In the genomic region with DNA sequence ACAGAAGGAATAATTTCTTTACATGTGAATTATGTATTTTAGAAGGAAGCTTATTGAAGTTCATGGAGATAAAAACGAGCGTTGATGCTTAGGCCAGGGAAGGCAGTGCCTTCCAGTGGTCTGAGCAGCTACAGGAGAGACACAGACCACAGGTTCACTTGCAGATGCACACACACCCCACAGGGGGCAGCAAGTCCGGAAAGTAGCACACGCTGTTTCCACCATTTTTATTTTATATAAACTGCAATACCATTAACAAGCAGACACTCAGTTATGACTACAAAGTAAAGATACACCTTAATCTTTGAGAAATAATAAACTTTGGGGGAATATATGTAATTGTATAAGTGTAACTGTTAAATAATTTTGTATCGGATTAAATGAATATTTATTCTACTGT, we compare ENCODE assay signal across 11 cellular contexts. TPM values are rescaled to one million over a fixed set of nuclear protein-coding genes. Genes with fewer than 3 reads are reported as not detected.
DNase-seq lines count a peak whose midpoint lies in the region; ATAC-seq and TF ChIP-seq lines count a peak whose summit lies in the region.
"Had no signal": no experiment of that assay in that cellular context is flagged by ENCODE, and none has a peak within 500 bp of the region (broad histone marks: within the 10 kb centered on the region; RNA-seq: fewer than 3 reads in every experiment).

No MANE protein-coding gene starts in this region.

- H3K4me3 ChIP-seq in astrocyte of the cerebellum (ENCODE audit: low read depth, low read length) (no peak overlapping the region), liver (ENCODE audit: low read depth in 1 of 3, low read length in 3 of 3) (no peak overlapping the region)
- H3K4me3 ChIP-seq: ovary had no signal

- H3K9me3 Mint-ChIP-seq in stimulated activated memory B cell treated with anti-CD40 and anti-IgM and Interleukin-4, amounts not matched to agents 10 μg/mL and 1 μg/mL and 100 μg/mL, for 72 hours: peaks cover 3% of the 10 kb centered on the region

- in situ Hi-C loops in astrocyte of the cerebellum (cut with HindIII; ENCODE audit: low sequenced_read_pairs): no loop called here

- H3K36me3 Mint-ChIP-seq in stimulated activated memory B cell treated with anti-CD40 and anti-IgM and Interleukin-4, amounts not matched to agents 10 μg/mL and 1 μg/mL and 100 μg/mL, for 72 hours: no peaks in the 10 kb centered on the region

- no peaks in the 10 kb centered on the region for H3K4me1 ChIP-seq in liver (ENCODE audit: control insufficient read depth in 4 of 4, insufficient read depth in 4 of 4, low read length in 3 of 4)

- 77% methylated on average over 5 of the region's 5 CpGs for WGBS in liver

- no peaks in the 10 kb centered on the region for H3K4me1 Mint-ChIP-seq in stimulated activated memory B cell treated with anti-CD40 and anti-IgM and Interleukin-4, amounts not matched to agents 10 μg/mL and 1 μg/mL and 100 μg/mL, for 72 hours

- peaks cover 36% of the 10 kb centered on the region for H3K27me3 Mint-ChIP-seq in stimulated activated memory B cell treated with anti-CD40 and anti-IgM and Interleukin-4, amounts not matched to agents 10 μg/mL and 1 μg/mL and 100 μg/mL, for 72 hours

- peak; percentile 32 for TF ChIP-seq CTCF in astrocyte of the cerebellum (IDR thresholded peaks at IDR 0.05; ENCODE audit: low read depth, low read length, missing control alignments)
- peak; percentile 21 for TF ChIP-seq CTCF in liver (IDR thresholded peaks at IDR 0.05; ENCODE audit: low read depth, low read length, missing input control)
- TF ChIP-seq CTCF in GM20000 (IDR thresholded peaks at IDR 0.05; ENCODE audit: extremely low read depth, missing control alignments): no peak

- peak; percentile 24 for DNase-seq in COLO829 (ENCODE audit: low spot score)
- DNase-seq in HT-29 (ENCODE audit: low spot score): peak; percentile 39
- no peak for DNase-seq in astrocyte of the cerebellum (ENCODE audit: low read depth)
- no peak for DNase-seq in GM20000 (ENCODE audit: low spot score)
- no peak for DNase-seq in AG08395 (ENCODE audit: low spot score)
- DNase-seq: cerebellar nuclear complex, NCI-H1930, ovary had no signal

- H3K36me3 ChIP-seq in liver (ENCODE audit: control insufficient read depth in 4 of 4, insufficient read depth in 3 of 4, low read depth in 1 of 4, low read length in 3 of 4): no peaks in the 10 kb centered on the region
- H3K36me3 ChIP-seq: ovary had no signal

- no peak overlapping the region for H3K9ac ChIP-seq in liver (ENCODE audit: low read depth in 1 of 2, low read length in 2 of 2)

- no peaks in the 10 kb centered on the region for H3K9me3 ChIP-seq in liver (ENCODE audit: control insufficient read depth in 4 of 4, low read length in 3 of 4)
- H3K9me3 ChIP-seq: ovary had no signal

- H3K27ac ChIP-seq in liver (ENCODE audit: low read depth in 1 of 2, low read length in 2 of 2): no peak overlapping the region
- H3K27ac ChIP-seq: ovary had no signal

- no peak overlapping the region for H3K4me3 Mint-ChIP-seq in stimulated activated memory B cell treated with anti-CD40 and anti-IgM and Interleukin-4, amounts not matched to agents 10 μg/mL and 1 μg/mL and 100 μg/mL, for 72 hours

- peak in 1 of 2 donors; percentile 20 for TF ChIP-seq RAD21 in liver (IDR thresholded peaks at IDR 0.05)

- H3K27ac Mint-ChIP-seq in stimulated activated memory B cell treated with anti-CD40 and anti-IgM and Interleukin-4, amounts not matched to agents 10 μg/mL and 1 μg/mL and 100 μg/mL, for 72 hours: no peak overlapping the region

- no peaks in the 10 kb centered on the region for H3K27me3 ChIP-seq in liver (ENCODE audit: control insufficient read depth in 4 of 4, insufficient read depth in 4 of 4, low read length in 3 of 4)
- H3K27me3 ChIP-seq: ovary had no signal

- ATAC-seq in stimulated activated memory B cell treated with anti-CD40 and anti-IgM and Interleukin-4, amounts not matched to agents 10 μg/mL and 1 μg/mL and 100 μg/mL, for 72 hours: no peak
- no peak for ATAC-seq in GM18909 (IDR thresholded peaks at IDR 0.05; ENCODE audit: poor library complexity, unreplicated experiment)

TF ChIP-seq in liver, 16 proteins besides CTCF, POLR2A, EP300 and RAD21:
- TF ChIP-seq HNF4G (IDR thresholded peaks at IDR 0.05) (no peak), RXRA (IDR thresholded peaks at IDR 0.05) (no peak), ZBTB33 (IDR thresholded peaks at IDR 0.05) (no peak), MAX (IDR thresholded peaks at IDR 0.05) (no peak), SP1 (IDR thresholded peaks at IDR 0.05) (no peak), JUND (IDR thresholded peaks at IDR 0.05) (no peak), GABPA (IDR thresholded peaks at IDR 0.05 in 1 of 2, conservative IDR thresholded peaks at IDR 0.05 in 1 of 2) (no peak), NR2F2 (IDR thresholded peaks at IDR 0.05) (no peak), FOXA1 (IDR thresholded peaks at IDR 0.05) (no peak), HNF4A (conservative IDR thresholded peaks at IDR 0.05) (no peak), FOXA2 (IDR thresholded peaks at IDR 0.05) (no peak), YY1 (IDR thresholded peaks at IDR 0.05) (no peak), TAF1 (conservative IDR thresholded peaks at IDR 0.05) (no peak), EGR1 (IDR thresholded peaks at IDR 0.05; ENCODE audit: low read depth in 2 of 2) (no peak)
- TF ChIP-seq, protein P1, sequence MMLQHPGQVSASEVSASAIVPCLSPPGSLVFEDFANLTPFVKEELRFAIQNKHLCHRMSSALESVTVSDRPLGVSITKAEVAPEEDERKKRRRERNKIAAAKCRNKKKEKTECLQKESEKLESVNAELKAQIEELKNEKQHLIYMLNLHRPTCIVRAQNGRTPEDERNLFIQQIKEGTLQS (IDR thresholded peaks at IDR 0.05): no peak
- TF ChIP-seq, protein P2, sequence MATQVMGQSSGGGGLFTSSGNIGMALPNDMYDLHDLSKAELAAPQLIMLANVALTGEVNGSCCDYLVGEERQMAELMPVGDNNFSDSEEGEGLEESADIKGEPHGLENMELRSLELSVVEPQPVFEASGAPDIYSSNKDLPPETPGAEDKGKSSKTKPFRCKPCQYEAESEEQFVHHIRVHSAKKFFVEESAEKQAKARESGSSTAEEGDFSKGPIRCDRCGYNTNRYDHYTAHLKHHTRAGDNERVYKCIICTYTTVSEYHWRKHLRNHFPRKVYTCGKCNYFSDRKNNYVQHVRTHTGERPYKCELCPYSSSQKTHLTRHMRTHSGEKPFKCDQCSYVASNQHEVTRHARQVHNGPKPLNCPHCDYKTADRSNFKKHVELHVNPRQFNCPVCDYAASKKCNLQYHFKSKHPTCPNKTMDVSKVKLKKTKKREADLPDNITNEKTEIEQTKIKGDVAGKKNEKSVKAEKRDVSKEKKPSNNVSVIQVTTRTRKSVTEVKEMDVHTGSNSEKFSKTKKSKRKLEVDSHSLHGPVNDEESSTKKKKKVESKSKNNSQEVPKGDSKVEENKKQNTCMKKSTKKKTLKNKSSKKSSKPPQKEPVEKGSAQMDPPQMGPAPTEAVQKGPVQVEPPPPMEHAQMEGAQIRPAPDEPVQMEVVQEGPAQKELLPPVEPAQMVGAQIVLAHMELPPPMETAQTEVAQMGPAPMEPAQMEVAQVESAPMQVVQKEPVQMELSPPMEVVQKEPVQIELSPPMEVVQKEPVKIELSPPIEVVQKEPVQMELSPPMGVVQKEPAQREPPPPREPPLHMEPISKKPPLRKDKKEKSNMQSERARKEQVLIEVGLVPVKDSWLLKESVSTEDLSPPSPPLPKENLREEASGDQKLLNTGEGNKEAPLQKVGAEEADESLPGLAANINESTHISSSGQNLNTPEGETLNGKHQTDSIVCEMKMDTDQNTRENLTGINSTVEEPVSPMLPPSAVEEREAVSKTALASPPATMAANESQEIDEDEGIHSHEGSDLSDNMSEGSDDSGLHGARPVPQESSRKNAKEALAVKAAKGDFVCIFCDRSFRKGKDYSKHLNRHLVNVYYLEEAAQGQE (IDR thresholded peaks at IDR 0.05): no peak
TF ChIP-seq in liver: peak in this region for 0.

RNA-seq across cellular contexts. Expression of gene DACT2, which starts 13.5 kb away (rescaled TPM):
- not detected in 2 replicates for total RNA-seq in HT-29 (2014; rRNA removed; shearing (Covaris generic))
- total RNA-seq in liver: 1 to 10 TPM in 1 of 2 donors, under 1 TPM in 1; 0.42 to 2.8 TPM
- 1 to 10 TPM in 1 of 2 donors, under 1 TPM in 1; 0.25 to 1.3 TPM for polyA plus RNA-seq in liver

Comparison
In these comparisons a context has a peak if more than half of its experiments do, and no peak if none do; other contexts are left out.
1. DNase-seq: peak in COLO829 (single experiment) and HT-29 (single experiment); none in astrocyte of the cerebellum (single experiment), GM20000 (single experiment) and AG08395 (single experiment).